Comparison of ENCODE assay signal across 19 cellular contexts in the genomic region with DNA sequence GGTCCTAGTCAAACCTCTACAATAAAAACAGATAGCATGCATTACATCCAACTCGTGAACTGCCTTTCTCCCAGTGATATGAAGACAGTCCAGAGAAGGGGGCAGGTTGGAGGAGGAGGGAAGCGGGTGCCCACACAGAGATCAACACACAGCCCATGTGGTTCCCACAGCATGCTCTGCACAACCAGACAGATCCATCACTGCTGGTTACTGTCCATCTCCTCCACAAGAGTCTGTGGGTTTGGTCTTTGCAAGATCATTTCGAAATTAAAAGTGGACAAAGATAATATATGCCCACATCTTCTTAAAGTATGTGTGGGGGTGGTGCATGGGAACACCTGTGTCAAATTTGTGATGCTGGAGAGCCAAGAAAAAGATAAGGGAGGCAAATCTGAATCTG.
A peak's percentile ranks its signal among the peaks of the same experiment; 100 is the strongest.
DNase-seq lines count a peak whose midpoint lies in the region; ATAC-seq, FAIRE-seq and TF ChIP-seq lines count a peak whose summit lies in the region.
"Had no signal": no experiment of that assay in that cellular context is flagged by ENCODE, and none has a peak within 500 bp of the region (broad histone marks: within the 10 kb centered on the region; RNA-seq: fewer than 3 reads in every experiment).

No MANE protein-coding gene starts in this region.

- peaks cover 49% of the 10 kb centered on the region for H3K4me1 Mint-ChIP-seq in osteocyte (ENCODE audit: unreplicated experiment)
- H3K4me1 Mint-ChIP-seq in Caco-2 (ENCODE audit: low read depth, unreplicated experiment): peaks cover 3% of the 10 kb centered on the region
- peaks cover 14% of the 10 kb centered on the region for H3K4me1 Mint-ChIP-seq in CD8-positive, alpha-beta T cell (ENCODE audit: low read depth)

- H3K79me2 ChIP-seq in HepG2 (ENCODE audit: insufficient read depth, low read length): no peaks in the 10 kb centered on the region
- H3K79me2 ChIP-seq in PC-9 (ENCODE audit: low read depth): no peaks in the 10 kb centered on the region

- no peak for DNase-seq in HepG2 (ENCODE audit: low spot score)
- no peak for DNase-seq in right lobe of liver
- DNase-seq in PC-9: no peak
- DNase-seq in osteocyte (ENCODE audit: extremely low spot score, unreplicated experiment): no peak
- DNase-seq in Caco-2: no peak
- no peak for DNase-seq in CD8-positive, alpha-beta T cell
- DNase-seq: C1 segment of cervical spinal cord; Calu3; CD4-positive, alpha-beta memory T cell; DMS79; EL; GDM1; GOT3 had no signal

- H3F3A ChIP-seq in PC-9 (ENCODE audit: insufficient read depth, low read depth): peaks cover 18% of the 10 kb centered on the region

- H3K9me3 ChIP-seq in HepG2 (ENCODE audit: low read length) (no peaks in the 10 kb centered on the region), right lobe of liver (no peaks in the 10 kb centered on the region), HEK293 (ENCODE audit: control insufficient read depth, insufficient read depth, low read depth, low read length) (no peaks in the 10 kb centered on the region), PC-9 (ENCODE audit: insufficient read depth, low read depth) (no peaks in the 10 kb centered on the region), Caco-2 (no peaks in the 10 kb centered on the region)
- no peaks in the 10 kb centered on the region for H3K9me3 ChIP-seq in CD8-positive, alpha-beta T cell (ENCODE audit: low read length)
- H3K9me3 ChIP-seq: HAP-1 had no signal

- in situ Hi-C loops in HepG2 (cut with HindIII; ENCODE audit: extremely low pct_ligation_motif_present, low pct_unique_long_range_greater_than_20kb): no loop called here

- peak overlapping the region; percentile 83 for H3K27ac Mint-ChIP-seq in osteocyte (ENCODE audit: unreplicated experiment)
- no peak overlapping the region for H3K27ac Mint-ChIP-seq in Caco-2 (ENCODE audit: unreplicated experiment)
- H3K27ac Mint-ChIP-seq in CD8-positive, alpha-beta T cell: no peak overlapping the region
- H3K27ac Mint-ChIP-seq: CD4-positive, alpha-beta memory T cell had no signal

- H3K27me3 ChIP-seq in HepG2 (ENCODE audit: control insufficient read depth in 1 of 2, insufficient read depth in 2 of 2, low read length in 2 of 2) (no peaks in the 10 kb centered on the region), right lobe of liver (no peaks in the 10 kb centered on the region), PC-9 (ENCODE audit: insufficient read depth, low read depth) (no peaks in the 10 kb centered on the region), Caco-2 (replicated peaks; ENCODE audit: control insufficient read depth, insufficient read depth, low read length) (no peaks in the 10 kb centered on the region)
- H3K27me3 ChIP-seq in CD8-positive, alpha-beta T cell (ENCODE audit: insufficient read depth, low read length): no peaks in the 10 kb centered on the region

- H3K9me3 Mint-ChIP-seq in osteocyte (ENCODE audit: unreplicated experiment): no peaks in the 10 kb centered on the region
- H3K9me3 Mint-ChIP-seq in Caco-2 (ENCODE audit: unreplicated experiment): no peaks in the 10 kb centered on the region
- H3K9me3 Mint-ChIP-seq in CD8-positive, alpha-beta T cell: no peaks in the 10 kb centered on the region

- no peaks in the 10 kb centered on the region for H3K36me3 Mint-ChIP-seq in osteocyte (ENCODE audit: unreplicated experiment)
- H3K36me3 Mint-ChIP-seq in Caco-2 (ENCODE audit: insufficient read depth, unreplicated experiment): no peaks in the 10 kb centered on the region
- H3K36me3 Mint-ChIP-seq in CD8-positive, alpha-beta T cell: no peaks in the 10 kb centered on the region
- H3K36me3 Mint-ChIP-seq: CD4-positive, alpha-beta memory T cell had no signal

- TF ChIP-seq EP300 in HepG2 (IDR thresholded peaks at IDR 0.05; ENCODE audit: low read depth in 2 of 2, low read length in 2 of 2): no peak
- no peak for TF ChIP-seq EP300 in HepG2 (CRISPR knock-in tag; IDR thresholded peaks at IDR 0.05; ENCODE audit: borderline replicate concordance)

- TF ChIP-seq POLR2A in HepG2 (IDR thresholded peaks at IDR 0.05; ENCODE audit: insufficient read depth in 1 of 2, low read depth in 2 of 2, low read length in 2 of 2) (no peak), right lobe of liver (IDR thresholded peaks at IDR 0.05) (no peak)

- no peak for TF ChIP-seq CTCF in HepG2 (CRISPR knock-in tag; IDR thresholded peaks at IDR 0.05)
- no peak for TF ChIP-seq CTCF in right lobe of liver (IDR thresholded peaks at IDR 0.05)
- TF ChIP-seq CTCF in HEK293 (tag by site-specific recombination; IDR thresholded peaks at IDR 0.05): no peak
- TF ChIP-seq CTCF in PC-9 (conservative IDR thresholded peaks at IDR 0.05): no peak
- TF ChIP-seq CTCF in osteocyte (IDR thresholded peaks at IDR 0.05): no peak
- TF ChIP-seq CTCF in Caco-2 (IDR thresholded peaks at IDR 0.05; ENCODE audit: insufficient read depth in 1 of 2, low read depth in 1 of 2, low read length in 1 of 2, severe bottlenecking in 1 of 2, unreplicated experiment in 1 of 2): no peak
- TF ChIP-seq CTCF in CD8-positive, alpha-beta T cell (IDR thresholded peaks at IDR 0.05): no peak

- TF ChIP-seq RAD21 in HepG2 (CRISPR knock-in tag; IDR thresholded peaks at IDR 0.05): no peak

- 95% methylated on average over 3 of the region's 3 CpGs for WGBS in HepG2 (ENCODE audit: low lambda C conversion rate)
- WGBS in right lobe of liver (ENCODE audit: insufficient coverage, low coverage, low lambda C conversion rate, missing lambda C conversion rate): 87% methylated on average over 3 of the region's 3 CpGs

- no peak for FAIRE-seq in HepG2 (lab: Jason Lieb, UNC)
- FAIRE-seq: GM12878, GM19239, H54 had no signal

- no peak overlapping the region for H3K9ac ChIP-seq in HepG2 (ENCODE audit: insufficient read depth, low read depth, low read length)

- CTCF ChIA-PET in HepG2 (lab: Yijun Ruan, JAX; ENCODE audit: low intra/inter-chr PET ratio, low total read pairs): no interaction called here
- CTCF ChIA-PET in HEK293 (lab: Yijun Ruan, JAX): no interaction called here
- CTCF ChIA-PET in PC-9 (lab: Charles Lee): no interaction called here
- CTCF ChIA-PET in Caco-2 (lab: Charles Lee): no interaction called here
- CTCF ChIA-PET in CD8-positive, alpha-beta T cell (lab: Charles Lee): no interaction called here

- H3K27ac ChIP-seq in HepG2 (ENCODE audit: extremely low read length, insufficient read depth, low read length): no peak overlapping the region
- H3K27ac ChIP-seq in right lobe of liver: no peak overlapping the region
- peak overlapping the region; percentile 42; the same call in 1 of the 2 replicates for H3K27ac ChIP-seq in HEK293 (ENCODE audit: extremely low read depth, low read depth, low read length)
- H3K27ac ChIP-seq in PC-9: peak overlapping the region; percentile 60; the same call in 1 of the 2 replicates
- no peak overlapping the region for H3K27ac ChIP-seq in CD8-positive, alpha-beta T cell (ENCODE audit: low read depth, low read length)

- H3K4me3 ChIP-seq in HepG2 (replicated peaks in 1 of 3; ENCODE audit: insufficient read depth in 1 of 3, low read depth in 2 of 3, low read length in 3 of 3) (no peak overlapping the region), right lobe of liver (no peak overlapping the region), HEK293 (ENCODE audit: low read depth, low read length) (no peak overlapping the region), PC-9 (no peak overlapping the region), Caco-2 (ENCODE audit: low read depth, low read length) (no peak overlapping the region)
- H3K4me3 ChIP-seq in CD8-positive, alpha-beta T cell (ENCODE audit: low read depth, low read length): no peak overlapping the region
- H3K4me3 ChIP-seq: GM12878, HAP-1 had no signal

- BruUV-seq in HepG2 (replicated peaks; lab: Mats Ljungman, UMichigan) (no TSS peak), PC-9 (replicated peaks; lab: Mats Ljungman, UMichigan) (no TSS peak), Caco-2 (replicated peaks; lab: Mats Ljungman, UMichigan) (no TSS peak)

- ATAC-seq in HepG2 (peak; percentile 48; the same call in 2 of the 3 replicates), right lobe of liver (no peak), GM21786 (IDR thresholded peaks at IDR 0.05; ENCODE audit: unreplicated experiment) (no peak)
- ATAC-seq in CD8-positive, alpha-beta T cell: no peak
- ATAC-seq: GM12878 had no signal

- H3K36me3 ChIP-seq in HepG2 (replicated peaks in 1 of 2; ENCODE audit: control insufficient read depth in 1 of 2, insufficient read depth in 2 of 2, low read length in 2 of 2) (peaks cover 0 to 7% of the 10 kb centered on the region in 2 experiments; a peak in 2 of 5 replicates), right lobe of liver (no peaks in the 10 kb centered on the region), HEK293 (ENCODE audit: control insufficient read depth in 2 of 2, insufficient read depth in 1 of 2, low read length in 2 of 2) (no peaks in the 10 kb centered on the region), PC-9 (ENCODE audit: low read depth) (no peaks in the 10 kb centered on the region), Caco-2 (ENCODE audit: control insufficient read depth, insufficient read depth, low read length) (no peaks in the 10 kb centered on the region)
- H3K36me3 ChIP-seq in CD8-positive, alpha-beta T cell (ENCODE audit: insufficient read depth, low read length): no peaks in the 10 kb centered on the region
- H3K36me3 ChIP-seq: HAP-1 had no signal

- intact Hi-C loops in HepG2 (cut with micrococcal nuclease; ENCODE audit: unreplicated experiment) (no loop called here), right lobe of liver (cut with DNase I) (no loop called here), PC-9 (cut with micrococcal nuclease; ENCODE audit: unreplicated experiment) (loop anchor here (10.0 kb wide), 1 partner anchor 425 kb away; a partner anchor contains a TSS), Caco-2 (cut with micrococcal nuclease; ENCODE audit: unreplicated experiment) (no loop called here)
- intact Hi-C loops in CD8-positive, alpha-beta T cell (cut with DNase I, micrococcal nuclease): no loop called here

- H3K4me3 Mint-ChIP-seq in osteocyte (ENCODE audit: unreplicated experiment) (no peak overlapping the region), Caco-2 (ENCODE audit: unreplicated experiment) (no peak overlapping the region)
- H3K4me3 Mint-ChIP-seq in CD8-positive, alpha-beta T cell: no peak overlapping the region
- H3K4me3 Mint-ChIP-seq: CD4-positive, alpha-beta memory T cell had no signal

- no peak overlapping the region for H3K4me2 ChIP-seq in HepG2 (ENCODE audit: low read depth, low read length)
- peak overlapping the region; percentile 59 for H3K4me2 ChIP-seq in PC-9

- no peaks in the 10 kb centered on the region for H3K9me2 ChIP-seq in PC-9 (ENCODE audit: insufficient read depth)

- H4K20me1 ChIP-seq in HepG2 (ENCODE audit: insufficient read depth, low read length): no peaks in the 10 kb centered on the region; the same call in 1 of the 2 replicates
- no peaks in the 10 kb centered on the region for H4K20me1 ChIP-seq in PC-9 (ENCODE audit: insufficient read depth)

- no peak overlapping the region for H2AFZ ChIP-seq in HepG2 (ENCODE audit: low read length)
- no peak overlapping the region for H2AFZ ChIP-seq in PC-9

- H3K4me1 ChIP-seq in HepG2 (ENCODE audit: insufficient read depth, low read length) (peaks cover 2% of the 10 kb centered on the region; the same call in 1 of the 2 replicates), right lobe of liver (peaks cover 0 to 18% (median 4%) of the 10 kb centered on the region in 4 donors), HEK293 (ENCODE audit: control insufficient read depth, insufficient read depth, low read length) (peaks cover 42% of the 10 kb centered on the region), PC-9 (replicated peaks; ENCODE audit: insufficient read depth) (peaks cover 30% of the 10 kb centered on the region), Caco-2 (no peaks in the 10 kb centered on the region)
- H3K4me1 ChIP-seq in CD8-positive, alpha-beta T cell (ENCODE audit: insufficient read depth, low read length): peaks cover 9% of the 10 kb centered on the region

- no peaks in the 10 kb centered on the region for H3K27me3 Mint-ChIP-seq in osteocyte (ENCODE audit: unreplicated experiment)
- H3K27me3 Mint-ChIP-seq in Caco-2 (ENCODE audit: insufficient read depth, unreplicated experiment): no peaks in the 10 kb centered on the region
- no peaks in the 10 kb centered on the region for H3K27me3 Mint-ChIP-seq in CD8-positive, alpha-beta T cell (ENCODE audit: low read depth)
- H3K27me3 Mint-ChIP-seq: CD4-positive, alpha-beta memory T cell had no signal

- POLR2A ChIA-PET in HepG2 (lab: Yijun Ruan, JAX): no interaction called here
- POLR2A ChIA-PET in HEK293 (lab: Yijun Ruan, JAX): no interaction called here
- POLR2A ChIA-PET in PC-9 (lab: Charles Lee; ENCODE audit: unreplicated experiment): interaction anchor here (0.5 to 0.7 kb wide), 3 partner anchors 14 to 412 kb away, joined by 3 to 15 read pairs (median 14); no protein-coding TSS in a partner anchor
- POLR2A ChIA-PET in Caco-2 (lab: Charles Lee): no interaction called here
- POLR2A ChIA-PET in CD8-positive, alpha-beta T cell (lab: Charles Lee): no interaction called here

Comparison
In these comparisons a context has a peak if more than half of its experiments do, and no peak if none do; other contexts are left out.
1. H3K27ac ChIP-seq: peak in HEK293 (single experiment) and PC-9 (single experiment); none in HepG2 (single experiment), right lobe of liver (0 of 3) and CD8-positive, alpha-beta T cell (single experiment).